ENCODE assay signal across 11 cellular contexts in the genomic region with DNA sequence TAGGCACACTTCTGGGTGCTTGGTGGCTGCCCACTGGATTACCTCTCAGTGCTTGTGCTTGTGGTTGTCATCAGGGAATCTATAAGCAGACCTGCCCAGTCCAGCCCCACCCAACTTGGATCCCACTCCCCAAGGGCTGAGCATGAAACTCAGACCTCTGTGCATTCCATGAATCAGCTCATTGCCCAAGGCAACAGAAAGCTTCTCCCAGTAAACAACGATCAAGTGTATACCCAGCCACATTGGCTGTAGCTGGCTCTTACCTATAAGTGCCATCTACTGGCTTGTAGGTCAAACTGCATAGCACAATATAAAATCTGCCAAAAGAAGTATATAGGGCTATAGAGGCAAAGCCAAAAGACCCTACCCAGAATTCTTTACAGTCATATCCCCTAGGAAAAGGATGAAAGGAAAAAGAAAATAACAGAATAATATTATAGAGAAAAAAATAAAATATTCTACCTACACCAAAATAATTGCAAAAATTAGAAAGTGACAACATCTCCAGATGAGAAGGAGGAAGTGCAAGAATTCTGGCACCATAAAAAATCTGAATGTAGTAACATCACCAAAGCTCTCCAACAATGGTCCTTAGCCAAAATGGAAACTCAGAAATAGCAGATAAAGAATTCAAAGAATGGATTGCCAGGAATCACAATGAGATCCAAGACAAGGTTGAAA.
DNase-seq lines count a peak whose midpoint lies in the region; ATAC-seq and TF ChIP-seq lines count a peak whose summit lies in the region.
"Had no signal": no experiment of that assay in that cellular context is flagged by ENCODE, and none has a peak within 500 bp of the region (broad histone marks: within the 10 kb centered on the region; RNA-seq: fewer than 3 reads in every experiment).

No MANE protein-coding gene starts in this region.

- no peak for ATAC-seq in stimulated activated naive CD8-positive, alpha-beta T cell treated with anti-CD3 and anti-CD28 coated beads, Interleukin-15, Interleukin-2, amounts not matched to agents 100 U/mL and 50 U/mL, for 24 hours
- no peak for ATAC-seq in GM18861 (IDR thresholded peaks at IDR 0.05; ENCODE audit: unreplicated experiment)

- DNase-seq in NCI-H1092 treated with DMSO at 0.1 percent for 48 hours (lab: John Stamatoyannopoulos, UW) (peak; percentile 0), NCI-H1092 (lab: John Stamatoyannopoulos, UW) (no peak), NCI-H226 (peak; percentile 45), choroid plexus epithelial cell (ENCODE audit: low read depth) (peak; percentile 80), trophoblast cell (peak; percentile 41 to 64)
- DNase-seq in stimulated activated naive CD8-positive, alpha-beta T cell treated with anti-CD3 and anti-CD28 coated beads, Interleukin-15, Interleukin-2, amounts not matched to agents 100 U/mL and 50 U/mL, for 24 hours, result no peak
- DNase-seq in stimulated activated CD4-positive, alpha-beta T cell treated with anti-CD3 and anti-CD28 coated beads, Interleukin-2, amount 100 ng/mL, for 24 hours, result no peak
- DNase-seq: GOT3, spleen, T-helper 1 cell had no signal

- no peak overlapping the region for H2BK12ac ChIP-seq in trophoblast cell (ENCODE audit: low read length)

- H3K79me2 ChIP-seq in trophoblast cell (ENCODE audit: control insufficient read depth, insufficient read depth, low read length, poor library complexity), result no peaks in the 10 kb centered on the region

- no peak overlapping the region for H3K23ac ChIP-seq in trophoblast cell (ENCODE audit: low read length)

- no peak overlapping the region for H4K12ac ChIP-seq in trophoblast cell (ENCODE audit: low read depth, low read length)

- H2BK120ac ChIP-seq in trophoblast cell (ENCODE audit: insufficient read depth, low read length, poor library complexity), result no peak overlapping the region

- no peak overlapping the region for H3K18ac ChIP-seq in trophoblast cell (ENCODE audit: low read length)

- no peak overlapping the region for H3K4me3 ChIP-seq in choroid plexus epithelial cell (ENCODE audit: low read depth, low read length)
- H3K4me3 ChIP-seq in trophoblast cell (ENCODE audit: low read depth, low read length), result no peak overlapping the region
- H3K4me3 ChIP-seq: spleen had no signal

- no peaks in the 10 kb centered on the region for H3K27me3 ChIP-seq in trophoblast cell (ENCODE audit: insufficient read depth, low read length)
- H3K27me3 ChIP-seq: spleen had no signal

- no peak overlapping the region for H2BK5ac ChIP-seq in trophoblast cell (ENCODE audit: low read depth, low read length, poor library complexity)

- WGBS in trophoblast cell (ENCODE audit: extremely low coverage, insufficient coverage, insufficient read length), result no CpG with 5 or more reads among the region's 1 CpG

- H3K9ac ChIP-seq in trophoblast cell (ENCODE audit: low read length), result no peak overlapping the region

- no peaks in the 10 kb centered on the region for H3K36me3 ChIP-seq in trophoblast cell (ENCODE audit: control insufficient read depth in 1 of 2, insufficient read depth in 2 of 2, low read length in 2 of 2)
- H3K36me3 ChIP-seq: spleen had no signal

- H3K14ac ChIP-seq in trophoblast cell (ENCODE audit: low read length), result no peak overlapping the region

- H4K8ac ChIP-seq in trophoblast cell (ENCODE audit: low read depth, low read length), result no peak overlapping the region

- no peak overlapping the region for H2AK5ac ChIP-seq in trophoblast cell (ENCODE audit: low read length)

- no peak overlapping the region for H3K4me2 ChIP-seq in trophoblast cell (ENCODE audit: low read length)

- H3K79me1 ChIP-seq in trophoblast cell (ENCODE audit: low read length), result peaks cover 3% of the 10 kb centered on the region

- TF ChIP-seq CTCF in choroid plexus epithelial cell (conservative IDR thresholded peaks at IDR 0.05; ENCODE audit: low read depth, low read length), result peak; percentile 68

- H3K4ac ChIP-seq in trophoblast cell (ENCODE audit: low read depth, low read length), result no peak overlapping the region

- H3K27ac ChIP-seq in trophoblast cell (ENCODE audit: low read depth, low read length), result no peak overlapping the region
- H3K27ac ChIP-seq: spleen had no signal

- H3K9me3 ChIP-seq in trophoblast cell (ENCODE audit: insufficient read depth, low read depth, low read length), result no peaks in the 10 kb centered on the region

- no peak overlapping the region for H2AFZ ChIP-seq in trophoblast cell (ENCODE audit: insufficient read depth, low read length, poor library complexity)

- H4K91ac ChIP-seq in trophoblast cell (ENCODE audit: low read depth, low read length), result no peak overlapping the region

- peaks cover 4 to 8% of the 10 kb centered on the region in 2 experiments for H3K4me1 ChIP-seq in trophoblast cell (ENCODE audit: control insufficient read depth in 1 of 2, insufficient read depth in 2 of 2, low read length in 2 of 2)
- H3K4me1 ChIP-seq: spleen had no signal

Comparison
In these comparisons a context has a peak if more than half of its experiments do, and no peak if none do; other contexts are left out.
1. DNase-seq: peak in NCI-H1092 treated with DMSO at 0.1 percent for 48 hours (single experiment), NCI-H226 (single experiment), choroid plexus epithelial cell (single experiment) and trophoblast cell (2 of 2); none in NCI-H1092 (single experiment), stimulated activated naive CD8-positive, alpha-beta T cell treated with anti-CD3 and anti-CD28 coated beads, Interleukin-15, Interleukin-2, amounts not matched to agents 100 U/mL and 50 U/mL, for 24 hours (single experiment) and stimulated activated CD4-positive, alpha-beta T cell treated with anti-CD3 and anti-CD28 coated beads, Interleukin-2, amount 100 ng/mL, for 24 hours (0 of 2).